Comparison of ENCODE assay signal across 8 cellular contexts in the genomic region with DNA sequence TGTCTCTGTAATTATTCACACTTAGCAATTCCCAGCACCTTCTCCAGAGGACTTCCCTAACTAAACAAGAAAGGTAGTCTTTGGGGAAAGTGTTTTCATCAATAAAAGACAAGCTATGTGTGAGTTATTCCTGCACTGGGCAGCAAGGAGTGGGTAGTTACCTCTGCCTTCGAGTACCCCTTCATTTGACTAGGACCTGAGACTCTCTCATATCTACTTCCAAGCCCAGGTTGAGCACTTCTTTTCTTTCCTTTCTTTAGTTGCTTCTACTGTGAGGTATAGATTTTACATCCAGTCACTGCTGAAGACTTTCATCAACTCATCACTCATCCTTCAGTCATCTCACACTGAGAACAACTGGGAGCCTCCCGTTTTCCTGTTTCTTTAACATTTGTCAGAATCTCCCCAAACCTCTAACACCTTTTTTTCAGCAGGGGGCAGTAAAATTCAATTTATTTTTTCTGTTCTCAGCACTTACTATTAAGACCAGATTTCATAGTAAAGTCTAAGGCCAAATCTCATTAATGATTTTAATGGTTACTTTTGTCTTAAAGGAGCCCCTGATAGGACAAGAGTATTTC.
A peak's percentile ranks its signal among the peaks of the same experiment; 100 is the strongest.
DNase-seq lines count a peak whose midpoint lies in the region; ATAC-seq and TF ChIP-seq lines count a peak whose summit lies in the region.

No MANE protein-coding gene starts in this region.

- no peak overlapping the region for H2BK5ac ChIP-seq in mesendoderm (ENCODE audit: low read length)

- no CpG with 5 or more reads among the region's 2 CpGs for WGBS in mesendoderm (ENCODE audit: extremely low coverage, insufficient coverage, low lambda C conversion rate)
- 22 to 39% methylated on average over 2 of the region's 2 CpGs for WGBS in esophagus squamous epithelium, 2 donors

- H3K27me3 ChIP-seq in CD8-positive, alpha-beta T cell (ENCODE audit: insufficient read depth, low read length), result no peaks in the 10 kb centered on the region
- H3K27me3 ChIP-seq in mesendoderm (ENCODE audit: insufficient read depth, low read length, poor library complexity) (no peaks in the 10 kb centered on the region), esophagus squamous epithelium (no peaks in the 10 kb centered on the region)

- no peaks in the 10 kb centered on the region for H3K36me3 Mint-ChIP-seq in CD8-positive, alpha-beta T cell
- H3K36me3 Mint-ChIP-seq in HFFc6 (ENCODE audit: low read depth), result no peaks in the 10 kb centered on the region
- H3K36me3 Mint-ChIP-seq in activated naive CD8-positive, alpha-beta T cell treated with anti-CD3 and anti-CD28 coated beads for 36 hours, result no peaks in the 10 kb centered on the region

- no peak overlapping the region for H2BK120ac ChIP-seq in mesendoderm (ENCODE audit: low read depth, low read length)

- CTCF ChIA-PET in CD8-positive, alpha-beta T cell (lab: Charles Lee), result interaction anchor here (0.6 to 3.0 kb wide), 7 partner anchors 37 to 146 kb away, joined by 4 to 21 read pairs (median 5); no protein-coding TSS in a partner anchor

- ATAC-seq in CD8-positive, alpha-beta T cell, result peak; percentile 29
- ATAC-seq in HG03521 (IDR thresholded peaks at IDR 0.05; ENCODE audit: unreplicated experiment) (no peak), left lobe of liver (no peak)

- H3K4me1 ChIP-seq in CD8-positive, alpha-beta T cell (ENCODE audit: insufficient read depth, low read length), result peaks cover 20% of the 10 kb centered on the region
- no peaks in the 10 kb centered on the region for H3K4me1 ChIP-seq in mesendoderm (ENCODE audit: control insufficient read depth, low read depth, low read length)
- H3K4me1 ChIP-seq in esophagus squamous epithelium, result no peaks in the 10 kb centered on the region

- no peak overlapping the region for H3K4ac ChIP-seq in mesendoderm (ENCODE audit: low read depth, low read length)

- no peak for DNase-seq in CD8-positive, alpha-beta T cell
- DNase-seq in HFFc6, result peak; percentile 12
- DNase-seq in activated naive CD8-positive, alpha-beta T cell treated with anti-CD3 and anti-CD28 coated beads for 36 hours, result no peak
- peak; percentile 54 for DNase-seq in mesendoderm
- no peak for DNase-seq in SIG-M5 treated with dmso at 0.1 percent for 504 hours (lab: John Stamatoyannopoulos, UW; ENCODE audit: unreplicated experiment)
- no peak for DNase-seq in esophagus squamous epithelium (lab: John Stamatoyannopoulos, UW)
- DNase-seq in left lobe of liver (ENCODE audit: low spot score), result no peak

- peak overlapping the region; percentile 20 for H3K27ac Mint-ChIP-seq in CD8-positive, alpha-beta T cell
- no peak overlapping the region for H3K27ac Mint-ChIP-seq in HFFc6
- peak overlapping the region; percentile 71 for H3K27ac Mint-ChIP-seq in activated naive CD8-positive, alpha-beta T cell treated with anti-CD3 and anti-CD28 coated beads for 36 hours

- H3K4me2 ChIP-seq in mesendoderm (ENCODE audit: low read length), result no peak overlapping the region

- no peaks in the 10 kb centered on the region for H3K36me3 ChIP-seq in CD8-positive, alpha-beta T cell (ENCODE audit: insufficient read depth, low read length)
- no peaks in the 10 kb centered on the region for H3K36me3 ChIP-seq in mesendoderm (ENCODE audit: control insufficient read depth, insufficient read depth, low read length)
- no peaks in the 10 kb centered on the region for H3K36me3 ChIP-seq in esophagus squamous epithelium

- H3K27ac ChIP-seq in CD8-positive, alpha-beta T cell (ENCODE audit: low read depth, low read length), result no peak overlapping the region
- H3K27ac ChIP-seq in mesendoderm (ENCODE audit: low read depth, low read length), result no peak overlapping the region
- H3K27ac ChIP-seq in esophagus squamous epithelium, result no peak overlapping the region

- TF ChIP-seq POLR2A in esophagus squamous epithelium (IDR thresholded peaks at IDR 0.05), result no peak

- no peak overlapping the region for H4K8ac ChIP-seq in mesendoderm (ENCODE audit: low read depth, low read length)

- peaks cover 25% of the 10 kb centered on the region for H3K4me1 Mint-ChIP-seq in CD8-positive, alpha-beta T cell (ENCODE audit: low read depth)
- no peaks in the 10 kb centered on the region for H3K4me1 Mint-ChIP-seq in HFFc6 (ENCODE audit: low read depth)
- peaks cover 29% of the 10 kb centered on the region for H3K4me1 Mint-ChIP-seq in activated naive CD8-positive, alpha-beta T cell treated with anti-CD3 and anti-CD28 coated beads for 36 hours

- H3K9me3 ChIP-seq in CD8-positive, alpha-beta T cell (ENCODE audit: low read length), result no peaks in the 10 kb centered on the region
- H3K9me3 ChIP-seq in esophagus squamous epithelium, result no peaks in the 10 kb centered on the region

- no peak overlapping the region for H2AK5ac ChIP-seq in mesendoderm (ENCODE audit: low read length)

- H3K79me2 ChIP-seq in mesendoderm (ENCODE audit: control insufficient read depth, insufficient read depth, low read length), result no peaks in the 10 kb centered on the region

- no peak overlapping the region for H3K9ac ChIP-seq in mesendoderm (ENCODE audit: low read length)

- H3K56ac ChIP-seq in mesendoderm (ENCODE audit: low read length), result no peak overlapping the region

- TF ChIP-seq CTCF in CD8-positive, alpha-beta T cell (IDR thresholded peaks at IDR 0.05), result peak; percentile 30
- peak; percentile 72 for TF ChIP-seq CTCF in HFFc6 (IDR thresholded peaks at IDR 0.05)
- peak in 2 of 6 experiments; percentile 22 to 29 for TF ChIP-seq CTCF in esophagus squamous epithelium (IDR thresholded peaks at IDR 0.05)

- POLR2A ChIA-PET in CD8-positive, alpha-beta T cell (lab: Charles Lee), result interaction anchor here (0.6 to 1.3 kb wide), 2 partner anchors 115 to 143 kb away, joined by 3 to 4 read pairs; no protein-coding TSS in a partner anchor

- no peak overlapping the region for H4K5ac ChIP-seq in mesendoderm (ENCODE audit: low read length)

- no peak overlapping the region for H3K18ac ChIP-seq in mesendoderm (ENCODE audit: low read length)

- intact Hi-C loops in CD8-positive, alpha-beta T cell (cut with DNase I, micrococcal nuclease), result loop anchor here (1.0 to 5.0 kb wide), 4 partner anchors 36 to 142 kb away; no protein-coding TSS in a partner anchor
- intact Hi-C loops in esophagus squamous epithelium (cut with DNase I), result no loop called here

- no peak overlapping the region for H2BK15ac ChIP-seq in mesendoderm (replicated peaks; ENCODE audit: low read depth)

- no peaks in the 10 kb centered on the region for H3K79me1 ChIP-seq in mesendoderm (ENCODE audit: low read length)

- H3K23ac ChIP-seq in mesendoderm (ENCODE audit: low read length), result no peak overlapping the region

- no peaks in the 10 kb centered on the region for H3K9me3 Mint-ChIP-seq in CD8-positive, alpha-beta T cell
- no peaks in the 10 kb centered on the region for H3K9me3 Mint-ChIP-seq in HFFc6
- no peaks in the 10 kb centered on the region for H3K9me3 Mint-ChIP-seq in activated naive CD8-positive, alpha-beta T cell treated with anti-CD3 and anti-CD28 coated beads for 36 hours

- H3K4me3 ChIP-seq in CD8-positive, alpha-beta T cell (ENCODE audit: low read depth, low read length), result no peak overlapping the region
- H3K4me3 ChIP-seq in mesendoderm (ENCODE audit: low read length) (no peak overlapping the region), esophagus squamous epithelium (no peak overlapping the region)

- H3K27me3 Mint-ChIP-seq in CD8-positive, alpha-beta T cell (ENCODE audit: low read depth), result no peaks in the 10 kb centered on the region
- H3K27me3 Mint-ChIP-seq in HFFc6 (ENCODE audit: insufficient read depth), result no peaks in the 10 kb centered on the region; the same call in 1 of the 2 replicates
- no peaks in the 10 kb centered on the region for H3K27me3 Mint-ChIP-seq in activated naive CD8-positive, alpha-beta T cell treated with anti-CD3 and anti-CD28 coated beads for 36 hours

- H3K4me3 Mint-ChIP-seq in CD8-positive, alpha-beta T cell, result no peak overlapping the region
- no peak overlapping the region for H3K4me3 Mint-ChIP-seq in HFFc6
- H3K4me3 Mint-ChIP-seq in activated naive CD8-positive, alpha-beta T cell treated with anti-CD3 and anti-CD28 coated beads for 36 hours, result peak overlapping the region; percentile 51

Comparison
In these comparisons a context has a peak if more than half of its experiments do, and no peak if none do; other contexts are left out.
1. DNase-seq: peak in HFFc6 (single experiment) and mesendoderm (single experiment); none in CD8-positive, alpha-beta T cell (0 of 7), activated naive CD8-positive, alpha-beta T cell treated with anti-CD3 and anti-CD28 coated beads for 36 hours (single experiment), SIG-M5 treated with dmso at 0.1 percent for 504 hours (single experiment), esophagus squamous epithelium (single experiment) and left lobe of liver (single experiment).